22 cellular contexts compared by ENCODE assay signal in the genomic region with DNA sequence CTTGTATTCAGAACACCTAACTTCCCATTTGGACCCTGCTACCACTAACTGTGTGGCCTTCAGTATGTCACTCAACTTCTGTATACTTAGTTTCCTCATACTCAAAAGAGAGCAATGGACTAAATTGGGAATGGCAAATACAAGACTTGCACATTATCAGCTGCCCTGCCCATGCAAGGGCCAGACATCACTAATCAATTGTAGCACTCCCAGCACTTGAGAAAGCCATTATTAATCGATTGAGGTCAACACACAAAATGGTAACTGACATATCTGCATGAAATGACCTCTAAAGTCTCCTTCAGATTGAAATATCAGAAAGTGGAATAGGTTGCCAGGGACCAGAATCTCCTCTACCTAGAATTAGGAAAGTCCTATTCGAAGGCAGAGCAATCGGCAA. TPM values are rescaled to one million over a fixed set of nuclear protein-coding genes. Genes with fewer than 3 reads are reported as not detected.
DNase-seq lines count a peak whose midpoint lies in the region; ATAC-seq, FAIRE-seq and TF ChIP-seq lines count a peak whose summit lies in the region.
"Had no signal": no experiment of that assay in that cellular context is flagged by ENCODE, and none has a peak within 500 bp of the region (broad histone marks: within the 10 kb centered on the region; RNA-seq: fewer than 3 reads in every experiment).

No MANE protein-coding gene starts in this region.

- no peaks in the 10 kb centered on the region; a peak in 1 of 4 replicates for H3K27me3 ChIP-seq in GM12878 (replicated peaks in 1 of 2; ENCODE audit: control insufficient read depth in 2 of 2, insufficient read depth in 2 of 2, low read length in 1 of 2)
- peaks cover 9% of the 10 kb centered on the region; the same call in 1 of the 2 replicates for H3K27me3 ChIP-seq in PC-3 (ENCODE audit: low read length)
- H3K27me3 ChIP-seq in BE2C: no peaks in the 10 kb centered on the region
- H3K27me3 ChIP-seq: BLaER1 treated with 17β-estradiol and CSF1 and Interleukin-3, amounts not matched to agents 10 nM and 100 nM had no signal

- ATAC-seq in GM12878 (no peak), PC-3 (no peak)
- ATAC-seq: CD8-positive, alpha-beta T cell; GM23338 had no signal

- H2AFZ ChIP-seq in GM12878 (ENCODE audit: control insufficient read depth, low read depth, low read length) (no peak overlapping the region), PC-3 (ENCODE audit: low read length) (no peak overlapping the region)
- H2AFZ ChIP-seq: GM23338 had no signal

- no peaks in the 10 kb centered on the region for H3K4me1 ChIP-seq in GM12878 (ENCODE audit: control insufficient read depth, insufficient read depth, low read length)
- no peaks in the 10 kb centered on the region for H3K4me1 ChIP-seq in PC-3 (ENCODE audit: insufficient read depth, low read length)
- no peaks in the 10 kb centered on the region for H3K4me1 ChIP-seq in BE2C

- RAD21 ChIA-PET in GM12878 (lab: Charles Lee; ENCODE audit: unreplicated experiment): no interaction called here

- no peak overlapping the region for H3K4me3 ChIP-seq in Jurkat, Clone E6-1 (ENCODE audit: low read length)
- no peak overlapping the region for H3K4me3 ChIP-seq in GM12878
- H3K4me3 ChIP-seq in PC-3 (ENCODE audit: low read length): no peak overlapping the region
- H3K4me3 ChIP-seq in BE2C (ENCODE audit: low read depth, low read length): no peak overlapping the region
- H3K4me3 ChIP-seq: BLaER1 treated with 17β-estradiol and CSF1 and Interleukin-3, amounts not matched to agents 10 nM and 100 nM; GM23338 had no signal

- H3K36me3 ChIP-seq in GM12878 (ENCODE audit: control insufficient read depth in 2 of 2, insufficient read depth in 2 of 2, low read length in 1 of 2) (no peaks in the 10 kb centered on the region), PC-3 (ENCODE audit: low read depth, low read length) (no peaks in the 10 kb centered on the region), BE2C (no peaks in the 10 kb centered on the region)
- H3K36me3 ChIP-seq: BLaER1 treated with 17β-estradiol and CSF1 and Interleukin-3, amounts not matched to agents 10 nM and 100 nM had no signal

- H4K20me1 ChIP-seq in GM12878 (ENCODE audit: control insufficient read depth, insufficient read depth) (no peaks in the 10 kb centered on the region), PC-3 (ENCODE audit: low read length) (no peaks in the 10 kb centered on the region)
- H4K20me1 ChIP-seq: BLaER1 treated with 17β-estradiol and CSF1 and Interleukin-3, amounts not matched to agents 10 nM and 100 nM had no signal

- no TSS peak for BruUV-seq in GM12878 (replicated peaks; lab: Mats Ljungman, UMichigan)
- BruUV-seq in PC-3 (replicated peaks; lab: Mats Ljungman, UMichigan): no TSS peak

- no peak for TF ChIP-seq RAD21 in GM12878 (IDR thresholded peaks at IDR 0.05; ENCODE audit: insufficient read depth, low read depth, low read length)

- CTCF ChIA-PET in GM12878 (lab: Yijun Ruan, JAX): no interaction called here
- CTCF ChIA-PET in PC-3 (lab: Charles Lee): no interaction called here

- in situ Hi-C loops in GM12878 (cut with MboI): no loop called here

- no peak for FAIRE-seq in GM12878 (lab: Jason Lieb, UNC)
- FAIRE-seq: G401.6, GM12892, GM18507 had no signal

- H3F3A ChIP-seq in PC-3 (ENCODE audit: low read length, unreplicated experiment): no peaks in the 10 kb centered on the region

- peak; percentile 13 for DNase-seq in DMS53 (lab: John Stamatoyannopoulos, UW)
- no peak for DNase-seq in DMS53 treated with DMSO at 0.1 percent for 48 hours (lab: John Stamatoyannopoulos, UW; ENCODE audit: unreplicated experiment)
- peak; percentile 4 for DNase-seq in Jurkat, Clone E6-1 (ENCODE audit: low read depth, low spot score)
- DNase-seq in GM12878 (ENCODE audit: low read depth, low spot score): no peak
- no peak for DNase-seq in NK-92 treated with Interleukin-12 subunit alpha and Interleukin-12 subunit beta, amount 100 ng/mL, for 24 hours (lab: John Stamatoyannopoulos, UW)
- DNase-seq in PC-3: no peak
- no peak for DNase-seq in BE2C
- DNase-seq: 8988T; CD8-positive, alpha-beta T cell; COR-L47; DMS153; DND-41; EL; H7 had no signal

- H3K9me2 ChIP-seq in PC-3 (replicated peaks; ENCODE audit: low read length): no peaks in the 10 kb centered on the region

- no peak for TF ChIP-seq EP300 in GM12878 (IDR thresholded peaks at IDR 0.05; ENCODE audit: borderline replicate concordance in 1 of 2, control insufficient read depth in 1 of 2, low read depth in 2 of 2, low read length in 2 of 2)

- H3K79me2 ChIP-seq in GM12878 (ENCODE audit: control insufficient read depth, insufficient read depth, low read length) (no peaks in the 10 kb centered on the region), PC-3 (ENCODE audit: low read length) (no peaks in the 10 kb centered on the region)

- H3K4me2 ChIP-seq in GM12878 (ENCODE audit: control insufficient read depth, insufficient read depth) (no peak overlapping the region), PC-3 (ENCODE audit: low read length) (no peak overlapping the region)
- H3K4me2 ChIP-seq: BLaER1 treated with 17β-estradiol and CSF1 and Interleukin-3, amounts not matched to agents 10 nM and 100 nM; GM23338 had no signal

- no peak overlapping the region for H3K9ac ChIP-seq in GM12878 (ENCODE audit: control insufficient read depth, insufficient read depth, low read length)
- H3K9ac ChIP-seq in PC-3 (ENCODE audit: low read length): no peak overlapping the region
- H3K9ac ChIP-seq: BLaER1 treated with 17β-estradiol and CSF1 and Interleukin-3, amounts not matched to agents 10 nM and 100 nM had no signal

- WGBS in GM12878 (ENCODE audit: insufficient coverage, insufficient replicate concordance, low lambda C conversion rate, missing lambda C conversion rate): 62% methylated on average over 3 of the region's 3 CpGs

- TF ChIP-seq CTCF in GM12878 (IDR thresholded peaks at IDR 0.05 in 2 of 3, conservative IDR thresholded peaks at IDR 0.05 in 1 of 3; ENCODE audit: control insufficient read depth in 2 of 3, extremely low read depth in 1 of 3, insufficient read depth in 1 of 3, low read depth in 3 of 3, low read length in 3 of 3) (no peak), PC-3 (conservative IDR thresholded peaks at IDR 0.05; ENCODE audit: low read depth, low read length) (no peak), BE2C (IDR thresholded peaks at IDR 0.05; ENCODE audit: low read depth, low read length) (no peak)

- no peak overlapping the region for H3K27ac ChIP-seq in GM12878 (ENCODE audit: control insufficient read depth, insufficient read depth)
- H3K27ac ChIP-seq in PC-3 (ENCODE audit: low read length): no peak overlapping the region
- H3K27ac ChIP-seq: BLaER1 treated with 17β-estradiol and CSF1 and Interleukin-3, amounts not matched to agents 10 nM and 100 nM had no signal

- POLR2A ChIA-PET in GM12878 (lab: Charles Lee): no interaction called here
- POLR2A ChIA-PET in PC-3 (lab: Charles Lee; ENCODE audit: unreplicated experiment): no interaction called here

- no peak for TF ChIP-seq POLR2A in GM12878 (IDR thresholded peaks at IDR 0.05; ENCODE audit: low read depth, low read length)

- no peaks in the 10 kb centered on the region for H3K9me3 ChIP-seq in GM12878 (replicated peaks; ENCODE audit: control insufficient read depth, insufficient read depth, low read length)
- H3K9me3 ChIP-seq in PC-3 (ENCODE audit: low read length): no peaks in the 10 kb centered on the region
- no peaks in the 10 kb centered on the region for H3K9me3 ChIP-seq in BE2C

- intact Hi-C loops in GM12878 (cut with micrococcal nuclease; ENCODE audit: unreplicated experiment) (no loop called here), PC-3 (cut with micrococcal nuclease) (no loop called here)

- SMC1A ChIA-PET in GM12878 (lab: Charles Lee; ENCODE audit: uncharacterized antibody, unreplicated experiment): no interaction called here

TF ChIP-seq in GM12878, 131 proteins besides CTCF, POLR2A, EP300 and RAD21:
- 0 out of 2 replicates have a peak, but pooled peaks have one; percentile 33 for TF ChIP-seq MLLT1 (IDR thresholded peaks at IDR 0.05)
- TF ChIP-seq SRF (IDR thresholded peaks at IDR 0.05; ENCODE audit: low read depth in 2 of 2, low read length in 2 of 2): peak in 1 of 2 experiments; percentile 50; a peak in 1 of 4 replicates
- TF ChIP-seq RAD51 (IDR thresholded peaks at IDR 0.05): no peak

RNA-seq across cellular contexts. Expression of gene MT1HL1, which starts 59.2 kb away (rescaled TPM):
- polyA plus RNA-seq in Jurkat, Clone E6-1 (2012; ENCODE audit: insufficient read depth, insufficient read length): not detected
- not detected in 2 replicates for total RNA-seq in GM12878 (2013; cell fraction: nucleolus; rRNA removed)
- total RNA-seq in GM12878 (2014; rRNA removed) (not detected in 2 replicates), GM12878 (2014; rRNA removed; fragmentation: Illumina TruSeq; extraction: Trizol) (not detected in 2 replicates), GM12878 (2021) (not detected in 2 replicates), PC-3 (2014; rRNA removed) (not detected in 2 replicates)
- not detected for polyA plus RNA-seq in GM12878 (2011; ENCODE audit: low read depth)
- polyA plus RNA-seq in GM12878 (2011; rRNA removed) (not detected in 2 replicates), GM12878 (2014; fragmentation: Illumina TruSeq; extraction: Trizol) (not detected in 2 replicates), GM12878 (2014; fragmentation: Nextera tagmentation; extraction: Ambion mirVana) (not detected), GM12878 (2014; rRNA removed) (not detected in 2 replicates), GM12878 (2016; fragmentation: Nextera tagmentation; extraction: Ambion mirVana) (not detected)
- polyA plus RNA-seq in GM12878 (2011; cell fraction: cytosol; rRNA removed): not detected in 2 replicates
- polyA plus RNA-seq in GM12878 (2011; cell fraction: nucleus; rRNA removed): not detected in 2 replicates
- not detected in 2 replicates for polyA plus RNA-seq in GM12878 (2012)
- not detected in 2 replicates for polyA minus RNA-seq in GM12878 (2011; rRNA and poly(A)+ RNA removed)
- not detected in 2 replicates for polyA minus RNA-seq in GM12878 (2011; cell fraction: cytosol; rRNA and poly(A)+ RNA removed)
- polyA minus RNA-seq in GM12878 (2011; cell fraction: nucleus; rRNA and poly(A)+ RNA removed): not detected in 2 replicates
- polyA plus RNA-seq in BE2C (2012; ENCODE audit: insufficient read depth, insufficient read length, low read depth): not detected
- total RNA-seq: A673; CD8-positive, alpha-beta T cell; GM23338; H7; HT-29 had no signal
- polyA plus RNA-seq: AG04450, GM23338 had no signal

Comparison
In these comparisons a context has a peak if more than half of its experiments do, and no peak if none do; other contexts are left out.
1. DNase-seq: peak in DMS53 (single experiment) and Jurkat, Clone E6-1 (single experiment); none in DMS53 treated with DMSO at 0.1 percent for 48 hours (single experiment), GM12878 (single experiment), NK-92 treated with Interleukin-12 subunit alpha and Interleukin-12 subunit beta, amount 100 ng/mL, for 24 hours (single experiment), PC-3 (single experiment) and BE2C (single experiment).